16 cellular contexts compared by ENCODE assay signal in genomic region chr17:50841277-50841948, GRCh38. TPM values are rescaled to one million over a fixed set of nuclear protein-coding genes. Genes with fewer than 3 reads are reported as not detected.
DNase-seq lines count a peak whose midpoint lies in the region; ATAC-seq, FAIRE-seq and TF ChIP-seq lines count a peak whose summit lies in the region.
"Had no signal": no experiment of that assay in that cellular context is flagged by ENCODE, and none has a peak within 500 bp of the region (broad histone marks: within the 10 kb centered on the region; RNA-seq: fewer than 3 reads in every experiment).

No MANE protein-coding gene starts in this region.

- no peaks in the 10 kb centered on the region for H3K79me1 ChIP-seq in H1 (ENCODE audit: low read depth, low read length)

- H3K4me3 ChIP-seq in PC-3 (ENCODE audit: low read length): no peak overlapping the region
- H3K4me3 ChIP-seq in H1 (ENCODE audit: extremely low read depth in 1 of 4, insufficient read depth in 2 of 4, low read depth in 3 of 4, low read length in 4 of 4): no peak overlapping the region
- no peak overlapping the region for H3K4me3 ChIP-seq in tibial nerve
- H3K4me3 ChIP-seq: hepatocyte, upper lobe of left lung had no signal

- H3K36me3 ChIP-seq in PC-3 (ENCODE audit: low read depth, low read length): no peaks in the 10 kb centered on the region
- H3K36me3 ChIP-seq in H1 (ENCODE audit: control insufficient read depth in 2 of 4, insufficient read depth in 4 of 4, low read length in 3 of 4): no peaks in the 10 kb centered on the region
- no peaks in the 10 kb centered on the region for H3K36me3 ChIP-seq in tibial nerve
- H3K36me3 ChIP-seq: upper lobe of left lung had no signal

- H3K36me3 Mint-ChIP-seq in activated naive CD4-positive, alpha-beta T cell treated with anti-CD3 and anti-CD28 coated beads, Interleukin-2, amount 50 U/mL, for 24 hours: no peaks in the 10 kb centered on the region
- H3K36me3 Mint-ChIP-seq in progenitor cell of endocrine pancreas (ENCODE audit: insufficient read depth): no peaks in the 10 kb centered on the region
- H3K36me3 Mint-ChIP-seq: stimulated activated memory B cell treated with anti-CD40 and anti-IgM and Interleukin-4, amounts not matched to agents 10 μg/mL and 1 μg/mL and 100 μg/mL, for 72 hours had no signal

- intact Hi-C loops in PC-3 (cut with micrococcal nuclease): loop anchor here (1.0 to 5.0 kb wide), 3 partner anchors 144 to 359 kb away; partner anchors contain the start of gene SPATA20

- no peak overlapping the region for H3K14ac ChIP-seq in H1 (ENCODE audit: insufficient read length)

- no peaks in the 10 kb centered on the region for H3K9me3 Mint-ChIP-seq in activated naive CD4-positive, alpha-beta T cell treated with anti-CD3 and anti-CD28 coated beads, Interleukin-2, amount 50 U/mL, for 24 hours
- H3K9me3 Mint-ChIP-seq in progenitor cell of endocrine pancreas (ENCODE audit: low read depth): no peaks in the 10 kb centered on the region
- H3K9me3 Mint-ChIP-seq: nephron progenitor cell; stimulated activated memory B cell treated with anti-CD40 and anti-IgM and Interleukin-4, amounts not matched to agents 10 μg/mL and 1 μg/mL and 100 μg/mL, for 72 hours had no signal

- no peak overlapping the region for H2BK12ac ChIP-seq in H1 (ENCODE audit: low read depth, low read length)

- TF ChIP-seq EP300 in H1 (IDR thresholded peaks at IDR 0.05; ENCODE audit: borderline replicate concordance in 1 of 2, low read depth in 2 of 2, low read length in 2 of 2): no peak
- no peak for TF ChIP-seq EP300 in tibial nerve (IDR thresholded peaks at IDR 0.05)

- H3K27me3 Mint-ChIP-seq in activated naive CD4-positive, alpha-beta T cell treated with anti-CD3 and anti-CD28 coated beads, Interleukin-2, amount 50 U/mL, for 24 hours: no peaks in the 10 kb centered on the region
- peaks cover 3% of the 10 kb centered on the region for H3K27me3 Mint-ChIP-seq in progenitor cell of endocrine pancreas
- H3K27me3 Mint-ChIP-seq: stimulated activated memory B cell treated with anti-CD40 and anti-IgM and Interleukin-4, amounts not matched to agents 10 μg/mL and 1 μg/mL and 100 μg/mL, for 72 hours had no signal

- no peak overlapping the region for H4K8ac ChIP-seq in H1 (ENCODE audit: extremely low read depth, insufficient read depth, low read length)

- POLR2A ChIA-PET in PC-3 (lab: Charles Lee; ENCODE audit: unreplicated experiment): no interaction called here
- POLR2A ChIA-PET in H1 (lab: Charles Lee; ENCODE audit: partially characterized antibody): interaction anchor here (0.8 to 1.3 kb wide), 6 partner anchors 11 to 104 kb away, joined by 3 to 7 read pairs (median 3); partner anchors contain the start of gene TOB1

- no peak overlapping the region for H2BK120ac ChIP-seq in H1 (replicated peaks; ENCODE audit: low read depth, low read length)

- ATAC-seq in PC-3: no peak
- no peak for ATAC-seq in foreskin keratinocyte
- ATAC-seq: stimulated activated memory B cell treated with anti-CD40 and anti-IgM and Interleukin-4, amounts not matched to agents 10 μg/mL and 1 μg/mL and 100 μg/mL, for 72 hours had no signal

- H2AK5ac ChIP-seq in H1 (ENCODE audit: low read depth, low read length): no peak overlapping the region

- no peaks in the 10 kb centered on the region for H3F3A ChIP-seq in PC-3 (ENCODE audit: low read length, unreplicated experiment)

- H2BK20ac ChIP-seq in H1 (ENCODE audit: low read length): no peak overlapping the region

- no peak overlapping the region for H3K4me3 Mint-ChIP-seq in activated naive CD4-positive, alpha-beta T cell treated with anti-CD3 and anti-CD28 coated beads, Interleukin-2, amount 50 U/mL, for 24 hours
- H3K4me3 Mint-ChIP-seq in progenitor cell of endocrine pancreas (ENCODE audit: low read depth): no peak overlapping the region
- H3K4me3 Mint-ChIP-seq: nephron progenitor cell; stimulated activated memory B cell treated with anti-CD40 and anti-IgM and Interleukin-4, amounts not matched to agents 10 μg/mL and 1 μg/mL and 100 μg/mL, for 72 hours had no signal

- H4K20me1 ChIP-seq in PC-3 (ENCODE audit: low read length): no peaks in the 10 kb centered on the region
- no peaks in the 10 kb centered on the region for H4K20me1 ChIP-seq in H1 (replicated peaks in 1 of 2; ENCODE audit: control insufficient read depth in 1 of 2, insufficient read depth in 2 of 2, low read length in 2 of 2)

- no peaks in the 10 kb centered on the region for H3K27me3 ChIP-seq in PC-3 (ENCODE audit: low read length)
- H3K27me3 ChIP-seq in H1 (replicated peaks in 1 of 4; ENCODE audit: control insufficient read depth in 3 of 4, extremely low read depth in 1 of 4, insufficient read depth in 3 of 4, low read length in 3 of 4): no peaks in the 10 kb centered on the region
- no peaks in the 10 kb centered on the region for H3K27me3 ChIP-seq in foreskin keratinocyte
- H3K27me3 ChIP-seq in tibial nerve: no peaks in the 10 kb centered on the region
- H3K27me3 ChIP-seq: hepatocyte, upper lobe of left lung had no signal

- H3K27ac ChIP-seq in PC-3 (ENCODE audit: low read length) (no peak overlapping the region), H1 (ENCODE audit: low read depth, low read length) (no peak overlapping the region), foreskin keratinocyte (no peak overlapping the region), tibial nerve (no peak overlapping the region)
- H3K27ac ChIP-seq: hepatocyte, HL-60, upper lobe of left lung had no signal

- H3K9me3 ChIP-seq in PC-3 (ENCODE audit: low read length): no peaks in the 10 kb centered on the region
- H3K9me3 ChIP-seq in H1 (ENCODE audit: insufficient read depth in 2 of 2, low read depth in 1 of 2, low read length in 1 of 2): no peaks in the 10 kb centered on the region
- no peaks in the 10 kb centered on the region for H3K9me3 ChIP-seq in tibial nerve
- H3K9me3 ChIP-seq: upper lobe of left lung had no signal

- no peaks in the 10 kb centered on the region for H3K79me2 ChIP-seq in PC-3 (ENCODE audit: low read length)
- no peaks in the 10 kb centered on the region for H3K79me2 ChIP-seq in H1 (ENCODE audit: control insufficient read depth in 1 of 2, insufficient read depth in 2 of 2, low read length in 2 of 2)
- H3K79me2 ChIP-seq: hepatocyte had no signal

- no peak for FAIRE-seq in H1 (lab: Jason Lieb, UNC)

- no peak overlapping the region for H3K56ac ChIP-seq in H1 (replicated peaks; ENCODE audit: insufficient read length, low read depth, low read length)

- H4K5ac ChIP-seq in H1 (ENCODE audit: insufficient read length, low read depth, low read length): no peak overlapping the region

- no peak for TF ChIP-seq POLR2A in H1 (IDR thresholded peaks at IDR 0.05; ENCODE audit: control extremely low read depth in 1 of 2, low read depth in 2 of 2, low read length in 2 of 2)
- no peak for TF ChIP-seq POLR2A in tibial nerve (IDR thresholded peaks at IDR 0.05)

- peak overlapping the region; percentile 37; the same call in 1 of the 2 replicates for H2BK5ac ChIP-seq in H1 (ENCODE audit: low read depth, low read length)

- no peak overlapping the region for H3K4ac ChIP-seq in H1 (replicated peaks; ENCODE audit: insufficient read length, low read depth, low read length)

- H3K4me1 ChIP-seq in PC-3 (ENCODE audit: insufficient read depth, low read length) (peaks cover 15% of the 10 kb centered on the region; the same call in 1 of the 2 replicates), H1 (replicated peaks in 1 of 4; ENCODE audit: control insufficient read depth in 3 of 4, insufficient read depth in 4 of 4, low read length in 3 of 4) (peaks cover 0 to 10% (median 4%) of the 10 kb centered on the region in 4 experiments; a peak in 3 of 7 replicates), foreskin keratinocyte (peaks cover 14% of the 10 kb centered on the region), tibial nerve (peaks cover 0 to 28% (median 0%) of the 10 kb centered on the region in 4 donors)
- H3K4me1 ChIP-seq: upper lobe of left lung had no signal

- H2BK15ac ChIP-seq in H1 (ENCODE audit: low read length): peak overlapping the region; percentile 73; the same call in 1 of the 2 replicates

- H4K91ac ChIP-seq in H1 (replicated peaks; ENCODE audit: insufficient read length, low read length): no peak overlapping the region

- no TSS peak for BruUV-seq in PC-3 (replicated peaks; lab: Mats Ljungman, UMichigan)

- H3K9me2 ChIP-seq in PC-3 (replicated peaks; ENCODE audit: low read length): no peaks in the 10 kb centered on the region

- no peak for TF ChIP-seq CTCF in PC-3 (conservative IDR thresholded peaks at IDR 0.05; ENCODE audit: low read depth, low read length)
- no peak for TF ChIP-seq CTCF in H1 (IDR thresholded peaks at IDR 0.05; ENCODE audit: control extremely low read depth in 1 of 3, insufficient read depth in 1 of 3, low read depth in 1 of 3, low read length in 3 of 3)
- TF ChIP-seq CTCF in progenitor cell of endocrine pancreas (IDR thresholded peaks at IDR 0.05; ENCODE audit: unreplicated experiment): no peak
- no peak for TF ChIP-seq CTCF in foreskin keratinocyte (conservative IDR thresholded peaks at IDR 0.05)
- TF ChIP-seq CTCF in tibial nerve (IDR thresholded peaks at IDR 0.05): no peak

- WGBS in H1 (ENCODE audit: extremely low coverage in 1 of 2, insufficient coverage in 1 of 2, insufficient read length in 1 of 2, insufficient replicate concordance in 2 of 2, low coverage in 1 of 2, low lambda C conversion rate in 2 of 2, missing lambda C conversion rate in 1 of 2), 2 experiments: 85% methylated on average over 11 of the region's 11 CpGs; no CpG with 5 or more reads in 1 of the 2 experiments
- 72 to 73% methylated on average over 11 of the region's 11 CpGs for WGBS in tibial nerve, 2 donors

- H3K23me2 ChIP-seq in H1 (ENCODE audit: low read depth, low read length): no peaks in the 10 kb centered on the region

- H3K4me1 Mint-ChIP-seq in activated naive CD4-positive, alpha-beta T cell treated with anti-CD3 and anti-CD28 coated beads, Interleukin-2, amount 50 U/mL, for 24 hours: no peaks in the 10 kb centered on the region
- H3K4me1 Mint-ChIP-seq in progenitor cell of endocrine pancreas (ENCODE audit: low read depth): peaks cover 6% of the 10 kb centered on the region

- H3K23ac ChIP-seq in H1 (ENCODE audit: insufficient read length): no peak overlapping the region

- no peak for TF ChIP-seq RAD21 in H1 (IDR thresholded peaks at IDR 0.05 in 1 of 2, conservative IDR thresholded peaks at IDR 0.05 in 1 of 2; ENCODE audit: low read depth in 2 of 2, low read length in 2 of 2)

- no peak overlapping the region; the same call in 1 of the 2 replicates for H3K18ac ChIP-seq in H1 (ENCODE audit: extremely low read depth, low read length)

- no peak overlapping the region for H3K9ac ChIP-seq in PC-3 (ENCODE audit: low read length)
- H3K9ac ChIP-seq in H1 (replicated peaks in 1 of 4; ENCODE audit: extremely low read depth in 1 of 4, low read depth in 3 of 4, low read length in 3 of 4): no peak overlapping the region

- no peak overlapping the region for H3K4me2 ChIP-seq in PC-3 (ENCODE audit: low read length)
- H3K4me2 ChIP-seq in H1 (ENCODE audit: insufficient read depth in 1 of 2, low read depth in 2 of 2, low read length in 2 of 2): no peak overlapping the region
- H3K4me2 ChIP-seq: hepatocyte had no signal

- CTCF ChIA-PET in PC-3 (lab: Charles Lee) (interaction anchor here (1.0 to 1.2 kb wide), 3 partner anchors 23 to 58 kb away, joined by 3 to 23 read pairs (median 4); no protein-coding TSS in a partner anchor), H1 (lab: Charles Lee; ENCODE audit: partially characterized antibody) (interaction anchor here (0.7 to 31.7 kb wide), 36 partner anchors 9 to 340 kb away, joined by 3 to 735 read pairs (median 6); partner anchors contain the start of gene SPATA20)

- H2AFZ ChIP-seq in PC-3 (ENCODE audit: low read length) (peak overlapping the region; percentile 71), H1 (ENCODE audit: low read length) (0 out of 2 replicates have a peak overlapping the region, but pooled peaks have one; percentile 48)
- H2AFZ ChIP-seq: hepatocyte had no signal

- peak overlapping the region; percentile 56 for H3K27ac Mint-ChIP-seq in activated naive CD4-positive, alpha-beta T cell treated with anti-CD3 and anti-CD28 coated beads, Interleukin-2, amount 50 U/mL, for 24 hours
- peak overlapping the region; percentile 17 for H3K27ac Mint-ChIP-seq in progenitor cell of endocrine pancreas
- H3K27ac Mint-ChIP-seq: nephron progenitor cell; stimulated activated memory B cell treated with anti-CD40 and anti-IgM and Interleukin-4, amounts not matched to agents 10 μg/mL and 1 μg/mL and 100 μg/mL, for 72 hours had no signal

- DNase-seq in activated naive CD4-positive, alpha-beta T cell treated with anti-CD3 and anti-CD28 coated beads, Interleukin-2, amount 50 U/mL, for 16 hours: no peak
- DNase-seq in PC-3: no peak
- DNase-seq in H1 (ENCODE audit: low read depth in 1 of 2, low spot score in 2 of 2): no peak
- no peak for DNase-seq in progenitor cell of endocrine pancreas (ENCODE audit: low spot score, unreplicated experiment)
- no peak for DNase-seq in foreskin keratinocyte
- DNase-seq in tibial nerve (ENCODE audit: low spot score in 2 of 2): no peak
- no peak for DNase-seq in GOT3 (lab: John Stamatoyannopoulos, UW)

RNA-seq across cellular contexts. Expression of gene WFIKKN2, which starts 6.0 kb away (rescaled TPM):
- not detected in 2 replicates for total RNA-seq in PC-3 (2014; rRNA removed)
- total RNA-seq in H1 (2021; fragmentation: NEBNext Ultra II Directional; extraction: Animal tissue kit (Norgen Biotek cat#: 25700)): 0.07 TPM in 1 of 2 replicates, not detected in the other
- polyA plus RNA-seq in H1 (2011; rRNA removed): 0.30 and 0.33 TPM in 2 replicates
- polyA plus RNA-seq in H1 (2011; cell fraction: cytosol; rRNA removed): 0.30 TPM
- polyA plus RNA-seq in H1 (2011; cell fraction: nucleus; rRNA removed): 0.29 TPM
- 0.10 to 0.39 TPM (median 0.29 TPM) in 4 replicates for polyA plus RNA-seq in H1 (2012, experiment 1 of 2)
- polyA plus RNA-seq in H1 (2012, experiment 2 of 2): 0.22 TPM
- 0.10 TPM for polyA plus RNA-seq in H1 (2013, experiment 1 of 2)
- polyA plus RNA-seq in H1 (2013, experiment 2 of 2): 0.06 TPM
- 0.19 and 0.39 TPM in 2 replicates for polyA minus RNA-seq in H1 (2011; rRNA and poly(A)+ RNA removed)
- polyA minus RNA-seq in H1 (2011; cell fraction: cytosol; rRNA and poly(A)+ RNA removed): 0.29 TPM
- not detected for polyA minus RNA-seq in H1 (2011; cell fraction: nucleus; rRNA and poly(A)+ RNA removed)
- not detected in 2 replicates for total RNA-seq in progenitor cell of endocrine pancreas
- not detected in 2 replicates for total RNA-seq in foreskin keratinocyte
- not detected in 2 replicates for polyA plus RNA-seq in foreskin keratinocyte
- 1 to 10 TPM in 3 of 4 donors, not detected in 1; 1.0 to 2.2 (median 1.2) TPM for total RNA-seq in tibial nerve
- total RNA-seq: T-helper 2 cell treated with Interferon-gamma antibody and Interleukin-4, amounts not matched to agents 100 ng/mL and 5 ng/mL, for 36 hours had no signal
- polyA plus RNA-seq: aorta, hepatocyte, keratinocyte had no signal

RNA-seq across cellular contexts. Expression of gene TOB1, which starts 24.7 kb away (rescaled TPM):
- total RNA-seq in PC-3 (2014; rRNA removed) (28.7 and 39.3 TPM in 2 replicates), progenitor cell of endocrine pancreas (41.0 and 43.9 TPM in 2 replicates), foreskin keratinocyte (45.2 and 49.1 TPM in 2 replicates), tibial nerve (100 to 1,000 TPM in 1 of 4 donors, 10 to 100 TPM in 3; 48.6 to 142 (median 81.3) TPM)
- 20.8 and 26.7 TPM in 2 replicates for total RNA-seq in H1 (2021; fragmentation: NEBNext Ultra II Directional; extraction: Animal tissue kit (Norgen Biotek cat#: 25700))
- polyA plus RNA-seq in H1 (2011; rRNA removed) (9.7 and 14.4 TPM in 2 replicates), foreskin keratinocyte (31.7 and 35.3 TPM in 2 replicates)
- polyA plus RNA-seq in H1 (2011; cell fraction: cytosol; rRNA removed): 12.0 TPM
- 17.7 TPM for polyA plus RNA-seq in H1 (2011; cell fraction: nucleus; rRNA removed)
- 24.8 to 32.2 TPM (median 27.7 TPM) in 4 replicates for polyA plus RNA-seq in H1 (2012, experiment 1 of 2)
- polyA plus RNA-seq in H1 (2012, experiment 2 of 2): 5.9 TPM
- 21.6 TPM for polyA plus RNA-seq in H1 (2013, experiment 1 of 2)
- 22.3 TPM for polyA plus RNA-seq in H1 (2013, experiment 2 of 2)
- polyA minus RNA-seq in H1 (2011; rRNA and poly(A)+ RNA removed): 22.6 and 27.7 TPM in 2 replicates
- polyA minus RNA-seq in H1 (2011; cell fraction: cytosol; rRNA and poly(A)+ RNA removed): 22.5 TPM
- polyA minus RNA-seq in H1 (2011; cell fraction: nucleus; rRNA and poly(A)+ RNA removed): 52.2 TPM
